In genomic region chr5:143979044-143979690, GRCh38 we compare ENCODE assay signal across 10 cellular contexts.
A peak's percentile ranks its signal among the peaks of the same experiment; 100 is the strongest.
DNase-seq lines count a peak whose midpoint lies in the region; ATAC-seq and TF ChIP-seq lines count a peak whose summit lies in the region.
"Had no signal": no experiment of that assay in that cellular context is flagged by ENCODE, and none has a peak within 500 bp of the region (broad histone marks: within the 10 kb centered on the region; RNA-seq: fewer than 3 reads in every experiment).

No MANE protein-coding gene starts in this region.

- H2AFZ ChIP-seq in KMS-11 (ENCODE audit: low read depth) (peak overlapping the region; percentile 66), trophoblast cell (ENCODE audit: insufficient read depth, low read length, poor library complexity) (no peak overlapping the region)

- peak overlapping the region; percentile 52 for H3K4me2 ChIP-seq in KMS-11
- H3K4me2 ChIP-seq in trophoblast cell (ENCODE audit: low read length) = no peak overlapping the region

- peak overlapping the region; percentile 56 for H2BK5ac ChIP-seq in trophoblast cell (ENCODE audit: low read depth, low read length, poor library complexity)

- H2AK5ac ChIP-seq in trophoblast cell (ENCODE audit: low read length) = no peak overlapping the region

- no peaks in the 10 kb centered on the region for H3K36me3 ChIP-seq in KMS-11 (ENCODE audit: insufficient read depth)
- no peaks in the 10 kb centered on the region for H3K36me3 ChIP-seq in trophoblast cell (ENCODE audit: control insufficient read depth in 1 of 2, insufficient read depth in 2 of 2, low read length in 2 of 2)
- H3K36me3 ChIP-seq in stomach = no peaks in the 10 kb centered on the region
- H3K36me3 ChIP-seq: esophagus muscularis mucosa had no signal

- peaks cover 3% of the 10 kb centered on the region for H3K79me1 ChIP-seq in trophoblast cell (ENCODE audit: low read length)

- no peak for TF ChIP-seq POLR2A in stomach (IDR thresholded peaks at IDR 0.05)

- intact Hi-C loops in stomach (cut with DNase I; ENCODE audit: low total_unique reads) = no loop called here

- no peak overlapping the region for H4K91ac ChIP-seq in trophoblast cell (ENCODE audit: low read depth, low read length)

- TF ChIP-seq EP300 in stomach (IDR thresholded peaks at IDR 0.05) = no peak

- no peak overlapping the region for H3K4me3 ChIP-seq in KMS-11 (IDR thresholded peaks at IDR 0.05; ENCODE audit: insufficient read depth, low read depth, low read length)
- H3K4me3 ChIP-seq in trophoblast cell (ENCODE audit: low read depth, low read length) = no peak overlapping the region
- no peak overlapping the region for H3K4me3 ChIP-seq in stomach
- H3K4me3 ChIP-seq: esophagus muscularis mucosa had no signal

- no peak overlapping the region for H3K9ac ChIP-seq in KMS-11
- no peak overlapping the region for H3K9ac ChIP-seq in trophoblast cell (ENCODE audit: low read length)

- TF ChIP-seq CTCF in KMS-11 (conservative IDR thresholded peaks at IDR 0.05; ENCODE audit: low read depth, low read length) = no peak
- TF ChIP-seq CTCF in stomach (IDR thresholded peaks at IDR 0.05) = no peak

- H3K23ac ChIP-seq in trophoblast cell (ENCODE audit: low read length) = no peak overlapping the region

- H3K27ac ChIP-seq in KMS-11 = peak overlapping the region; percentile 29
- no peak overlapping the region for H3K27ac ChIP-seq in trophoblast cell (ENCODE audit: low read depth, low read length)
- H3K27ac ChIP-seq in stomach = no peak overlapping the region
- H3K27ac ChIP-seq: esophagus muscularis mucosa had no signal

- H4K20me1 ChIP-seq in KMS-11 (ENCODE audit: insufficient read depth) = no peaks in the 10 kb centered on the region; the same call in 1 of the 2 replicates

- no peak overlapping the region for H3K18ac ChIP-seq in trophoblast cell (ENCODE audit: low read length)

- H2BK12ac ChIP-seq in trophoblast cell (ENCODE audit: low read length) = no peak overlapping the region

- ATAC-seq in GM19025 (IDR thresholded peaks at IDR 0.05; ENCODE audit: low read depth, unreplicated experiment) (peak; percentile 58), HG02642 (IDR thresholded peaks at IDR 0.05; ENCODE audit: poor library complexity, unreplicated experiment) (peak; percentile 90)

- DNase-seq in trophoblast cell (peak; percentile 10 to 47), stomach (no peak), GDM1 (lab: John Stamatoyannopoulos, UW) (no peak)
- DNase-seq in stimulated activated CD4-positive, alpha-beta T cell treated with anti-CD3 and anti-CD28 coated beads, Interleukin-12 subunit alpha, Interleukin-12 subunit beta, amount 100 ng/mL, for 4 hours = no peak
- DNase-seq: activated T-cell treated with anti-CD3 and anti-CD28 coated beads for 4 hours, immature natural killer cell had no signal

- no peak overlapping the region for H4K8ac ChIP-seq in trophoblast cell (ENCODE audit: low read depth, low read length)

- no peak overlapping the region for H3K4ac ChIP-seq in trophoblast cell (ENCODE audit: low read depth, low read length)

- no peak overlapping the region for H3K14ac ChIP-seq in trophoblast cell (ENCODE audit: low read length)

- H3K9me3 ChIP-seq in trophoblast cell (ENCODE audit: insufficient read depth, low read depth, low read length) (no peaks in the 10 kb centered on the region), stomach (no peaks in the 10 kb centered on the region)
- H3K9me3 ChIP-seq: esophagus muscularis mucosa had no signal

- H3K4me1 ChIP-seq in KMS-11 (ENCODE audit: low read depth, poor library complexity, severe bottlenecking) (peaks cover 20% of the 10 kb centered on the region), trophoblast cell (ENCODE audit: control insufficient read depth in 1 of 2, insufficient read depth in 2 of 2, low read length in 2 of 2) (no peaks in the 10 kb centered on the region), stomach (no peaks in the 10 kb centered on the region)
- H3K4me1 ChIP-seq: esophagus muscularis mucosa had no signal

- H4K12ac ChIP-seq in trophoblast cell (ENCODE audit: low read depth, low read length) = no peak overlapping the region

- H3K79me2 ChIP-seq in KMS-11 (ENCODE audit: insufficient read depth, low read depth) (no peaks in the 10 kb centered on the region), trophoblast cell (ENCODE audit: control insufficient read depth, insufficient read depth, low read length, poor library complexity) (no peaks in the 10 kb centered on the region)

- H2BK120ac ChIP-seq in trophoblast cell (ENCODE audit: insufficient read depth, low read length, poor library complexity) = peak overlapping the region; percentile 11

- WGBS in trophoblast cell (ENCODE audit: extremely low coverage, insufficient coverage, insufficient read length) = no CpG with 5 or more reads among the region's 1 CpG
- 63 to 97% (median 96%) methylated on average over 1 of the region's 1 CpG for WGBS in stomach, 5 donors

- no peaks in the 10 kb centered on the region for H3K27me3 ChIP-seq in KMS-11 (ENCODE audit: insufficient read depth, low read depth)
- no peaks in the 10 kb centered on the region for H3K27me3 ChIP-seq in trophoblast cell (ENCODE audit: insufficient read depth, low read length)
- H3K27me3 ChIP-seq in stomach = no peaks in the 10 kb centered on the region
- H3K27me3 ChIP-seq: esophagus muscularis mucosa had no signal

Comparison
In these comparisons a context has a peak if more than half of its experiments do, and no peak if none do; other contexts are left out.
1. DNase-seq: peak in trophoblast cell (2 of 2); none in stimulated activated CD4-positive, alpha-beta T cell treated with anti-CD3 and anti-CD28 coated beads, Interleukin-12 subunit alpha, Interleukin-12 subunit beta, amount 100 ng/mL, for 4 hours (single experiment), stomach (single experiment) and GDM1 (single experiment).